Comparison of ENCODE assay signal across 24 cellular contexts in genomic region chr5:89083791-89084190, GRCh38.
DNase-seq lines count a peak whose midpoint lies in the region; ATAC-seq, FAIRE-seq and TF ChIP-seq lines count a peak whose summit lies in the region.
"Had no signal": no experiment of that assay in that cellular context is flagged by ENCODE, and none has a peak within 500 bp of the region (broad histone marks: within the 10 kb centered on the region; RNA-seq: fewer than 3 reads in every experiment).

No MANE protein-coding gene starts in this region.

- H3K4me3 ChIP-seq in bronchial epithelial cell (ENCODE audit: low read depth, low read length), result no peak overlapping the region
- no peak overlapping the region for H3K4me3 ChIP-seq in aorta (ENCODE audit: low read length in 2 of 2)
- H3K4me3 ChIP-seq: BLaER1, body of pancreas, lung, MG63 had no signal

- no peaks in the 10 kb centered on the region for H3K4me1 Mint-ChIP-seq in HFFc6 (ENCODE audit: low read depth)
- H3K4me1 Mint-ChIP-seq: activated naive CD4-positive, alpha-beta T cell treated with anti-CD3 and anti-CD28 coated beads, Interleukin-2, amount 10 ng/mL, durations not matched to agents 7 days and 5 days had no signal

- H3K27ac ChIP-seq in aorta (ENCODE audit: low read depth in 1 of 2, low read length in 2 of 2), result no peak overlapping the region
- H3K27ac ChIP-seq: BLaER1, body of pancreas, parathyroid adenoma, VCaP had no signal

- no peaks in the 10 kb centered on the region for H3K36me3 ChIP-seq in bronchial epithelial cell (ENCODE audit: control insufficient read depth, insufficient read depth, low read length)
- H3K36me3 ChIP-seq in aorta (ENCODE audit: control insufficient read depth in 1 of 2, insufficient read depth in 2 of 2, low read length in 1 of 2), result no peaks in the 10 kb centered on the region
- H3K36me3 ChIP-seq: BLaER1, MG63 had no signal

- no peaks in the 10 kb centered on the region for H3K9me3 ChIP-seq in aorta (ENCODE audit: control insufficient read depth, low read length)
- H3K9me3 ChIP-seq: BLaER1, body of pancreas, MG63 had no signal

- H3K27me3 ChIP-seq in bronchial epithelial cell (ENCODE audit: control insufficient read depth, insufficient read depth, low read length) (no peaks in the 10 kb centered on the region), aorta (ENCODE audit: control insufficient read depth in 1 of 2, insufficient read depth in 2 of 2, low read length in 1 of 2) (no peaks in the 10 kb centered on the region)
- H3K27me3 ChIP-seq: BLaER1, body of pancreas, MG63 had no signal

- H3K27ac Mint-ChIP-seq in HFFc6, result no peak overlapping the region
- H3K27ac Mint-ChIP-seq: activated naive CD4-positive, alpha-beta T cell treated with anti-CD3 and anti-CD28 coated beads, Interleukin-2, amount 10 ng/mL, durations not matched to agents 7 days and 5 days; T-helper 1 cell treated with Interleukin-12 subunit alpha and Interleukin-12 subunit beta and Interleukin-4 antibody, amounts not matched to agents 30 μg/mL and 1 μg/mL, for 36 hours had no signal

- H3K9me3 Mint-ChIP-seq in HFFc6, result no peaks in the 10 kb centered on the region
- H3K9me3 Mint-ChIP-seq: activated naive CD4-positive, alpha-beta T cell treated with anti-CD3 and anti-CD28 coated beads, Interleukin-2, amount 10 ng/mL, durations not matched to agents 7 days and 5 days; naive B cell; T-helper 1 cell treated with Interleukin-12 subunit alpha and Interleukin-12 subunit beta and Interleukin-4 antibody, amounts not matched to agents 30 μg/mL and 1 μg/mL, for 36 hours had no signal

- H3K4me3 Mint-ChIP-seq in HFFc6, result no peak overlapping the region
- H3K4me3 Mint-ChIP-seq: activated naive CD4-positive, alpha-beta T cell treated with anti-CD3 and anti-CD28 coated beads, Interleukin-2, amount 10 ng/mL, durations not matched to agents 7 days and 5 days; naive B cell; T-helper 1 cell treated with Interleukin-12 subunit alpha and Interleukin-12 subunit beta and Interleukin-4 antibody, amounts not matched to agents 30 μg/mL and 1 μg/mL, for 36 hours had no signal

- intact Hi-C loops in aorta (cut with DNase I), result loop anchor here (10.0 kb wide), 2 partner anchors 199 to 349 kb away; partner anchors contain the start of gene MEF2C (in 1 of the 2)

- no peak for TF ChIP-seq CTCF in HFFc6 (IDR thresholded peaks at IDR 0.05)
- no peak for TF ChIP-seq CTCF in bronchial epithelial cell (IDR thresholded peaks at IDR 0.05; ENCODE audit: insufficient read depth, low read length, severe bottlenecking)

- 98% methylated on average over 1 of the region's 1 CpG for WGBS in aorta, 2 donors

- H3K36me3 Mint-ChIP-seq in HFFc6 (ENCODE audit: low read depth), result no peaks in the 10 kb centered on the region
- H3K36me3 Mint-ChIP-seq: activated naive CD4-positive, alpha-beta T cell treated with anti-CD3 and anti-CD28 coated beads, Interleukin-2, amount 10 ng/mL, durations not matched to agents 7 days and 5 days; naive B cell had no signal

- no peaks in the 10 kb centered on the region for H3K27me3 Mint-ChIP-seq in HFFc6 (ENCODE audit: insufficient read depth)
- H3K27me3 Mint-ChIP-seq: activated naive CD4-positive, alpha-beta T cell treated with anti-CD3 and anti-CD28 coated beads, Interleukin-2, amount 10 ng/mL, durations not matched to agents 7 days and 5 days; naive B cell had no signal

- DNase-seq in AG20443 (ENCODE audit: low spot score) (peak; percentile 65), HFFc6 (peak; percentile 38), bronchial epithelial cell (ENCODE audit: low read depth) (peak; percentile 18), foreskin melanocyte (peak; percentile 62), NCI-H187 treated with DMSO at 0.1 percent for 48 hours (lab: John Stamatoyannopoulos, UW) (no peak), aorta (no peak), NCI-H524 (lab: John Stamatoyannopoulos, UW) (no peak)
- no peak for DNase-seq in stimulated activated CD4-positive, alpha-beta T cell treated with anti-CD3 and anti-CD28 coated beads, Interleukin-2, amount 100 ng/mL, for 48 hours
- DNase-seq: activated naive CD4-positive, alpha-beta T cell treated with anti-CD3 and anti-CD28 coated beads, Interleukin-2, amount 10 ng/mL, durations not matched to agents 7 days and 5 days; body of pancreas; dermis blood vessel endothelial cell; erythroblast; MG63; naive B cell; NCI-H187; NCI-H510A; Right ventricle myocardium superior; stimulated activated CD4-positive, alpha-beta T cell treated with anti-CD3 and anti-CD28 coated beads, Interleukin-4, amount 100 ng/mL, for 1 hour had no signal

- no peak for FAIRE-seq in bronchial epithelial cell (lab: Jason Lieb, UNC)
- FAIRE-seq: HepG2 had no signal

- no peak for ATAC-seq in aorta (ENCODE audit: low FRiP score)
- ATAC-seq: body of pancreas, HepG2 had no signal

- peaks cover 0 to 9% of the 10 kb centered on the region in 2 donors for H3K4me1 ChIP-seq in aorta (ENCODE audit: control insufficient read depth in 1 of 2, insufficient read depth in 2 of 2, low read length in 2 of 2)
- H3K4me1 ChIP-seq: BLaER1, body of pancreas, parathyroid adenoma had no signal

Comparison
In these comparisons a context has a peak if more than half of its experiments do, and no peak if none do; other contexts are left out.
1. DNase-seq: peak in AG20443 (single experiment), HFFc6 (single experiment), bronchial epithelial cell (single experiment) and foreskin melanocyte (single experiment); none in NCI-H187 treated with DMSO at 0.1 percent for 48 hours (single experiment), aorta (0 of 2), NCI-H524 (0 of 2) and stimulated activated CD4-positive, alpha-beta T cell treated with anti-CD3 and anti-CD28 coated beads, Interleukin-2, amount 100 ng/mL, for 48 hours (0 of 2).